In the genomic region with DNA sequence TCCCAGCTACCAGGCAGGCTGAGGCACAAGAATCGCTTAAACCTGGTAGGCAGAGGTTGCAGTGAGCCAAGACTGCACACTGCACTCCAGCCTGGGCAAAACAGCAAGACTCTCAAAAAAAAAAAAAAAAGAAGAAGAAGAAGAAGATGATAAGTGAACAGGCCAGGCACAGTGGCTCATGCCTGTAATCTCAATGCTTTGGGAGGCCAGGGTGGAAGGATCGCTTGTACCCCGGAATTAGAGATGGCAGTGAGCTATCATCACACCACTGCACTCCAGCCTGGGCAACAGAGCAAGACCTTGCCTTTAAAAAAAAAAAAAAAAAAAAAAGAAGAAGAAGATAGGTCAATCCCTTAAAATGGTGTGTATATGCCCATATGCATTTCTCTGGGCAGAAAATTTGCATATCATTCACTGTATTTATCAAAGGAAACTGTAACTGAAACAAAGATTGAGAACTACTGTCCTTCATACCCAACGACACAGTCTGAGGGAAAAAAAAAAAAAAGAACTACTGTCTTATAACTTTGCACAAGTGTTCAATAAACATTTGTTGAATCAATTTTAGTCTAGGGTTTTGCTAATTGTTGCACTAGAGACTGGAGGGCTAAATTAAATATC, we compare ENCODE assay signal across 1 cellular context.
TF ChIP-seq lines count a peak whose summit lies in the region.

No MANE protein-coding gene starts in this region.

TF ChIP-seq in GM23338, 12 proteins besides CTCF, POLR2A, EP300 and RAD21 (continued from another document):
- TF ChIP-seq, protein P1, sequence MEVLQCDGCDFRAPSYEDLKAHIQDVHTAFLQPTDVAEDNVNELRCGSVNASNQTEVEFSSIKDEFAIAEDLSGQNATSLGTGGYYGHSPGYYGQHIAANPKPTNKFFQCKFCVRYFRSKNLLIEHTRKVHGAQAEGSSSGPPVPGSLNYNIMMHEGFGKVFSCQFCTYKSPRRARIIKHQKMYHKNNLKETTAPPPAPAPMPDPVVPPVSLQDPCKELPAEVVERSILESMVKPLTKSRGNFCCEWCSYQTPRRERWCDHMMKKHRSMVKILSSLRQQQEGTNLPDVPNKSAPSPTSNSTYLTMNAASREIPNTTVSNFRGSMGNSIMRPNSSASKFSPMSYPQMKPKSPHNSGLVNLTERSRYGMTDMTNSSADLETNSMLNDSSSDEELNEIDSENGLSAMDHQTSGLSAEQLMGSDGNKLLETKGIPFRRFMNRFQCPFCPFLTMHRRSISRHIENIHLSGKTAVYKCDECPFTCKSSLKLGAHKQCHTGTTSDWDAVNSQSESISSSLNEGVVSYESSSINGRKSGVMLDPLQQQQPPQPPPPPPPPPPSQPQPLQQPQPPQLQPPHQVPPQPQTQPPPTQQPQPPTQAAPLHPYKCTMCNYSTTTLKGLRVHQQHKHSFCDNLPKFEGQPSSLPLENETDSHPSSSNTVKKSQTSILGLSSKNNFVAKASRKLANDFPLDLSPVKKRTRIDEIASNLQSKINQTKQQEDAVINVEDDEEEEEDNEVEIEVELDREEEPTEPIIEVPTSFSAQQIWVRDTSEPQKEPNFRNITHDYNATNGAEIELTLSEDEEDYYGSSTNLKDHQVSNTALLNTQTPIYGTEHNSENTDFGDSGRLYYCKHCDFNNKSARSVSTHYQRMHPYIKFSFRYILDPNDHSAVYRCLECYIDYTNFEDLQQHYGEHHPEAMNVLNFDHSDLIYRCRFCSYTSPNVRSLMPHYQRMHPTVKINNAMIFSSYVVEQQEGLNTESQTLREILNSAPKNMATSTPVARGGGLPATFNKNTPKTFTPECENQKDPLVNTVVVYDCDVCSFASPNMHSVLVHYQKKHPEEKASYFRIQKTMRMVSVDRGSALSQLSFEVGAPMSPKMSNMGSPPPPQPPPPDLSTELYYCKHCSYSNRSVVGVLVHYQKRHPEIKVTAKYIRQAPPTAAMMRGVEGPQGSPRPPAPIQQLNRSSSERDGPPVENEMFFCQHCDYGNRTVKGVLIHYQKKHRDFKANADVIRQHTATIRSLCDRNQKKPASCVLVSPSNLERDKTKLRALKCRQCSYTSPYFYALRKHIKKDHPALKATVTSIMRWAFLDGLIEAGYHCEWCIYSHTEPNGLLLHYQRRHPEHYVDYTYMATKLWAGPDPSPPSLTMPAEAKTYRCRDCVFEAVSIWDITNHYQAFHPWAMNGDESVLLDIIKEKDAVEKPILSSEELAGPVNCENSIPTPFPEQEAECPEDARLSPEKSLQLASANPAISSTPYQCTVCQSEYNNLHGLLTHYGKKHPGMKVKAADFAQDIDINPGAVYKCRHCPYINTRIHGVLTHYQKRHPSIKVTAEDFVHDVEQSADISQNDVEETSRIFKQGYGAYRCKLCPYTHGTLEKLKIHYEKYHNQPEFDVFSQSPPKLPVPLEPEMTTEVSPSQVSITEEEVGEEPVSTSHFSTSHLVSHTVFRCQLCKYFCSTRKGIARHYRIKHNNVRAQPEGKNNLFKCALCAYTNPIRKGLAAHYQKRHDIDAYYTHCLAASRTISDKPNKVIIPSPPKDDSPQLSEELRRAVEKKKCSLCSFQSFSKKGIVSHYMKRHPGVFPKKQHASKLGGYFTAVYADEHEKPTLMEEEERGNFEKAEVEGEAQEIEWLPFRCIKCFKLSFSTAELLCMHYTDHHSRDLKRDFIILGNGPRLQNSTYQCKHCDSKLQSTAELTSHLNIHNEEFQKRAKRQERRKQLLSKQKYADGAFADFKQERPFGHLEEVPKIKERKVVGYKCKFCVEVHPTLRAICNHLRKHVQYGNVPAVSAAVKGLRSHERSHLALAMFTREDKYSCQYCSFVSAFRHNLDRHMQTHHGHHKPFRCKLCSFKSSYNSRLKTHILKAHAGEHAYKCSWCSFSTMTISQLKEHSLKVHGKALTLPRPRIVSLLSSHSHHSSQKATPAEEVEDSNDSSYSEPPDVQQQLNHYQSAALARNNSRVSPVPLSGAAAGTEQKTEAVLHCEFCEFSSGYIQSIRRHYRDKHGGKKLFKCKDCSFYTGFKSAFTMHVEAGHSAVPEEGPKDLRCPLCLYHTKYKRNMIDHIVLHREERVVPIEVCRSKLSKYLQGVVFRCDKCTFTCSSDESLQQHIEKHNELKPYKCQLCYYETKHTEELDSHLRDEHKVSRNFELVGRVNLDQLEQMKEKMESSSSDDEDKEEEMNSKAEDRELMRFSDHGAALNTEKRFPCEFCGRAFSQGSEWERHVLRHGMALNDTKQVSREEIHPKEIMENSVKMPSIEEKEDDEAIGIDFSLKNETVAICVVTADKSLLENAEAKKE (CRISPR knock-in tag; IDR thresholded peaks at IDR 0.05), result no peak
